9 cellular contexts compared by ENCODE assay signal in the genomic region with DNA sequence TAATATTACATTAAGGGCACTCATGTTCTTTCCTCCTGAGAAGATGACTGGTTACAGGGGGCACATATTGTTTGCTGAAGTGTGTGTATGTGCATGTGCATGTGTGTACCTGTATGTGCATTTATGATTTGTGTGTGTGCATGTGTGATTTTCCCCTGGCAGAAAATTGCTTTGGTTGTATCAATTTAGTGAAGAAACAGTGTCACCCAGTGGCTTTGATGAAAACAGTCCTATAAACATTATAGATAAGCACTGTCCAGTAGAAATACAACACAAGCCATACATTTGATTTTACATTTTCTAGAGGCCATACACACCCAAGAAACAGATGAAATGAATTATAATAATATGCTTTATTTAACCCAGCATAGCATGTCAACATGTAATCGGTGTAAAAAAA. TPM values are rescaled to one million over a fixed set of nuclear protein-coding genes. Genes with fewer than 3 reads are reported as not detected.
DNase-seq lines count a peak whose midpoint lies in the region; ATAC-seq, FAIRE-seq and TF ChIP-seq lines count a peak whose summit lies in the region.
"Had no signal": no experiment of that assay in that cellular context is flagged by ENCODE, and none has a peak within 500 bp of the region (broad histone marks: within the 10 kb centered on the region; RNA-seq: fewer than 3 reads in every experiment).

No MANE protein-coding gene starts in this region.

- no peak overlapping the region for H4K12ac ChIP-seq in trophoblast cell (ENCODE audit: low read depth, low read length)

- H3K36me3 ChIP-seq in kidney (ENCODE audit: control insufficient read depth in 1 of 2, insufficient read depth in 2 of 2, low read length in 2 of 2) (no peaks in the 10 kb centered on the region), trophoblast cell (ENCODE audit: control insufficient read depth in 1 of 2, insufficient read depth in 2 of 2, low read length in 2 of 2) (no peaks in the 10 kb centered on the region)

- H3K4me3 Mint-ChIP-seq in HFFc6, result no peak overlapping the region

- H3K27me3 ChIP-seq in trophoblast cell (ENCODE audit: insufficient read depth, low read length), result no peaks in the 10 kb centered on the region

- ATAC-seq in HG03565 (IDR thresholded peaks at IDR 0.05; ENCODE audit: unreplicated experiment) (no peak), HG03469 (IDR thresholded peaks at IDR 0.05; ENCODE audit: unreplicated experiment) (no peak), HG03354 (IDR thresholded peaks at IDR 0.05; ENCODE audit: poor library complexity, severe bottlenecking, unreplicated experiment) (no peak)

- no peaks in the 10 kb centered on the region for H3K79me1 ChIP-seq in trophoblast cell (ENCODE audit: low read length)

- FAIRE-seq in kidney (lab: Jason Lieb, UNC), result no peak

- no peak overlapping the region for H3K4ac ChIP-seq in trophoblast cell (ENCODE audit: low read depth, low read length)

- H3K27ac Mint-ChIP-seq in HFFc6, result no peak overlapping the region

- no peak overlapping the region for H3K23ac ChIP-seq in trophoblast cell (ENCODE audit: low read length)

- H3K27ac ChIP-seq in kidney (ENCODE audit: low read depth in 2 of 2, low read length in 2 of 2) (no peak overlapping the region), trophoblast cell (ENCODE audit: low read depth, low read length) (no peak overlapping the region)
- H3K27ac ChIP-seq: epithelial cell of prostate had no signal

- H3K14ac ChIP-seq in trophoblast cell (ENCODE audit: low read length), result no peak overlapping the region

- H3K18ac ChIP-seq in trophoblast cell (ENCODE audit: low read length), result no peak overlapping the region

- no peak overlapping the region for H2BK120ac ChIP-seq in trophoblast cell (ENCODE audit: insufficient read depth, low read length, poor library complexity)

- intact Hi-C loops in kidney (cut with DNase I), result no loop called here

- no peak overlapping the region for H2BK12ac ChIP-seq in trophoblast cell (ENCODE audit: low read length)

- no peaks in the 10 kb centered on the region for H3K79me2 ChIP-seq in trophoblast cell (ENCODE audit: control insufficient read depth, insufficient read depth, low read length, poor library complexity)

- H2BK5ac ChIP-seq in trophoblast cell (ENCODE audit: low read depth, low read length, poor library complexity), result no peak overlapping the region

- H3K9ac ChIP-seq in kidney (ENCODE audit: low read length in 2 of 2), result no peak overlapping the region
- no peak overlapping the region for H3K9ac ChIP-seq in trophoblast cell (ENCODE audit: low read length)

- no peak overlapping the region for H2AK5ac ChIP-seq in trophoblast cell (ENCODE audit: low read length)

- no peaks in the 10 kb centered on the region for H3K36me3 Mint-ChIP-seq in HFFc6 (ENCODE audit: low read depth)

- H4K8ac ChIP-seq in trophoblast cell (ENCODE audit: low read depth, low read length), result no peak overlapping the region

- no peak overlapping the region for H2AFZ ChIP-seq in trophoblast cell (ENCODE audit: insufficient read depth, low read length, poor library complexity)

- H3K4me1 ChIP-seq in kidney (ENCODE audit: control insufficient read depth in 1 of 2, insufficient read depth in 1 of 2, low read depth in 1 of 2, low read length in 2 of 2) (no peaks in the 10 kb centered on the region), trophoblast cell (ENCODE audit: control insufficient read depth in 1 of 2, insufficient read depth in 2 of 2, low read length in 2 of 2) (no peaks in the 10 kb centered on the region)

- H3K4me3 ChIP-seq in AG09309 (ENCODE audit: control insufficient read depth, low read depth, low read length) (no peak overlapping the region), astrocyte of the cerebellum (ENCODE audit: low read depth, low read length) (no peak overlapping the region), kidney (ENCODE audit: low read length in 2 of 2) (no peak overlapping the region), trophoblast cell (ENCODE audit: low read depth, low read length) (no peak overlapping the region)

- no peaks in the 10 kb centered on the region for H3K4me1 Mint-ChIP-seq in HFFc6 (ENCODE audit: low read depth)

- no peak overlapping the region for H4K91ac ChIP-seq in trophoblast cell (ENCODE audit: low read depth, low read length)

- peaks cover 8% of the 10 kb centered on the region for H3K27me3 Mint-ChIP-seq in HFFc6 (ENCODE audit: insufficient read depth)

- TF ChIP-seq CTCF in AG09309 (IDR thresholded peaks at IDR 0.05; ENCODE audit: control insufficient read depth, insufficient read depth, low read depth, low read length, missing control alignments) (peak; percentile 42), HFFc6 (IDR thresholded peaks at IDR 0.05) (peak; percentile 70), astrocyte of the cerebellum (IDR thresholded peaks at IDR 0.05; ENCODE audit: low read depth, low read length, missing control alignments) (peak; percentile 28), kidney (IDR thresholded peaks at IDR 0.05; ENCODE audit: borderline replicate concordance, extremely low read depth, insufficient read depth) (peak; percentile 23)

- no peak overlapping the region for H3K4me2 ChIP-seq in trophoblast cell (ENCODE audit: low read length)

- DNase-seq in AG09309 (ENCODE audit: low read depth) (no peak), HFFc6 (peak; percentile 15), astrocyte of the cerebellum (ENCODE audit: low read depth) (no peak), kidney (no peak), trophoblast cell (no peak)

- no CpG with 5 or more reads among the region's 1 CpG for WGBS in trophoblast cell (ENCODE audit: extremely low coverage, insufficient coverage, insufficient read length)

- in situ Hi-C loops in astrocyte of the cerebellum (cut with HindIII; ENCODE audit: low sequenced_read_pairs), result no loop called here

- no peaks in the 10 kb centered on the region for H3K9me3 Mint-ChIP-seq in HFFc6

- no peaks in the 10 kb centered on the region for H3K9me3 ChIP-seq in kidney (ENCODE audit: control insufficient read depth in 1 of 2, low read length in 2 of 2)
- no peaks in the 10 kb centered on the region for H3K9me3 ChIP-seq in trophoblast cell (ENCODE audit: insufficient read depth, low read depth, low read length)

RNA-seq across cellular contexts. Expression of gene PDE3A, which starts 8.6 kb away (rescaled TPM):
- total RNA-seq in HFFc6 (2021; fragmentation: NEBNext Ultra II Directional; extraction: Animal tissue kit (Norgen Biotek cat#: 25700)), result under 1 TPM in 3 of 6 experiments, not detected in 3; 0.02 to 0.07 (median 0.03) TPM
- total RNA-seq in kidney, result 18.3 TPM
- polyA plus RNA-seq in kidney (ENCODE audit: insufficient read depth, low read depth, low replicate concordance), result 3.3 TPM
- 9.6 and 11.0 TPM in 2 replicates for polyA plus RNA-seq in trophoblast cell (2013)

Comparison
In these comparisons a context has a peak if more than half of its experiments do, and no peak if none do; other contexts are left out.
1. RNA of gene PDE3A, which starts 8.6 kb away (total RNA-seq): 18.3 TPM in kidney (single experiment); 0.02 to 0.07 TPM in HFFc6; every median in the first group is over 10 times any median in the second.
2. Peak in every context shown above with its lines, with median percentiles within 50 percentile points of each other: CTCF ChIP-seq.